Comparison of ENCODE assay signal across 20 cellular contexts in genomic region chr7:137757146-137757925, GRCh38.
DNase-seq lines count a peak whose midpoint lies in the region; ATAC-seq and TF ChIP-seq lines count a peak whose summit lies in the region.
"Had no signal": no experiment of that assay in that cellular context is flagged by ENCODE, and none has a peak within 500 bp of the region (broad histone marks: within the 10 kb centered on the region; RNA-seq: fewer than 3 reads in every experiment).

No MANE protein-coding gene starts in this region.

- in situ Hi-C loops in astrocyte of the spinal cord (cut with HindIII; ENCODE audit: low sequenced_read_pairs): no loop called here

- H3K4me1 ChIP-seq in mesenchymal stem cell (ENCODE audit: control insufficient read depth, insufficient read depth, low read depth, low read length): peaks cover 11% of the 10 kb centered on the region
- H3K4me1 ChIP-seq: prostate gland, vagina had no signal

- DNase-seq in AG20443 (ENCODE audit: low spot score) (peak; percentile 32), HS-5 (ENCODE audit: low read depth) (peak; percentile 11), astrocyte of the spinal cord (ENCODE audit: low read depth, low spot score) (peak; percentile 33), mesenchymal stem cell (no peak), DMS 273 treated with DMSO at 0.1 percent for 48 hours (lab: John Stamatoyannopoulos, UW) (no peak), NCI-H2227 (lab: John Stamatoyannopoulos, UW; ENCODE audit: unreplicated experiment) (no peak)
- DNase-seq: activated CD4-positive, alpha-beta T cell treated with anti-CD3 and anti-CD28 coated beads for 4 hours; activated CD8-positive, alpha-beta memory T cell treated with anti-CD3 and anti-CD28 coated beads, Interleukin-2, amount 50 U/mL, for 48 hours; central memory CD4-positive, alpha-beta T cell; DMS153; MG63; naive thymus-derived CD4-positive, alpha-beta T cell; NCI-H2107; NK-92 treated with Interleukin-12 subunit alpha and Interleukin-12 subunit beta, amount 100 ng/mL, for 24 hours; Right ventricle myocardium superior; stomach had no signal

- no peak overlapping the region for H2AK5ac ChIP-seq in mesenchymal stem cell (ENCODE audit: low read length, severe bottlenecking)

- H3K9me3 ChIP-seq in mesenchymal stem cell (ENCODE audit: control insufficient read depth, low read length): no peaks in the 10 kb centered on the region
- H3K9me3 ChIP-seq: MG63, prostate gland, stomach, vagina had no signal

- no peak overlapping the region for H2BK5ac ChIP-seq in mesenchymal stem cell (ENCODE audit: low read depth, low read length, poor library complexity, severe bottlenecking)

- no peak overlapping the region for H3K27ac ChIP-seq in mesenchymal stem cell (ENCODE audit: low read length, poor library complexity, severe bottlenecking)
- H3K27ac ChIP-seq: prostate gland, stomach, vagina had no signal

- H3K18ac ChIP-seq in mesenchymal stem cell (ENCODE audit: low read depth in 1 of 2, low read length in 2 of 2): no peak overlapping the region

- H4K91ac ChIP-seq in mesenchymal stem cell (ENCODE audit: low read length): no peak overlapping the region

- H2BK15ac ChIP-seq in mesenchymal stem cell (ENCODE audit: low read depth, poor library complexity, severe bottlenecking): no peak overlapping the region

- WGBS in mesenchymal stem cell: 87% methylated on average over 10 of the region's 10 CpGs

- H3K14ac ChIP-seq in mesenchymal stem cell (ENCODE audit: low read length in 2 of 2): no peak overlapping the region

- no peak overlapping the region for H3K4me2 ChIP-seq in mesenchymal stem cell (ENCODE audit: low read length, poor library complexity, severe bottlenecking)

- H3K79me1 ChIP-seq in mesenchymal stem cell (replicated peaks; ENCODE audit: low read length, poor library complexity, severe bottlenecking): no peaks in the 10 kb centered on the region

- H3K4me3 ChIP-seq in astrocyte of the spinal cord (ENCODE audit: low read depth, low read length): no peak overlapping the region
- no peak overlapping the region for H3K4me3 ChIP-seq in mesenchymal stem cell (ENCODE audit: insufficient read depth in 1 of 2, low read depth in 1 of 2, low read length in 2 of 2)
- H3K4me3 ChIP-seq: MG63, prostate gland, stomach, vagina had no signal

- no peak overlapping the region for H2BK120ac ChIP-seq in mesenchymal stem cell (ENCODE audit: low read depth, low read length)

- H3K27me3 ChIP-seq in mesenchymal stem cell (ENCODE audit: control insufficient read depth in 1 of 2, insufficient read depth in 1 of 2, low read length in 2 of 2): no peaks in the 10 kb centered on the region
- H3K27me3 ChIP-seq: MG63, vagina had no signal

- no peak overlapping the region for H4K8ac ChIP-seq in mesenchymal stem cell (ENCODE audit: low read length)

- H3K23ac ChIP-seq in mesenchymal stem cell (ENCODE audit: low read length in 2 of 2): no peak overlapping the region

- no peak overlapping the region for H3K4ac ChIP-seq in mesenchymal stem cell (ENCODE audit: low read depth in 1 of 2, low read length in 2 of 2)

- peak overlapping the region; percentile 70 for H3K9ac ChIP-seq in mesenchymal stem cell (ENCODE audit: low read length)

- ATAC-seq in HG03432 (IDR thresholded peaks at IDR 0.05; ENCODE audit: unreplicated experiment): no peak
- no peak for ATAC-seq in HG03159 (IDR thresholded peaks at IDR 0.05; ENCODE audit: unreplicated experiment)
- ATAC-seq: naive thymus-derived CD4-positive, alpha-beta T cell had no signal

- no peaks in the 10 kb centered on the region for H3K36me3 ChIP-seq in mesenchymal stem cell (ENCODE audit: control insufficient read depth in 1 of 2, insufficient read depth in 2 of 2, low read depth in 1 of 2, low read length in 2 of 2)
- H3K36me3 ChIP-seq: MG63, prostate gland, stomach, vagina had no signal

- H2AFZ ChIP-seq in mesenchymal stem cell (ENCODE audit: low read depth, low read length): no peak overlapping the region

- no peak for TF ChIP-seq CTCF in astrocyte of the spinal cord (IDR thresholded peaks at IDR 0.05; ENCODE audit: low read depth, low read length)

- H2BK12ac ChIP-seq in mesenchymal stem cell (ENCODE audit: low read length in 2 of 2): no peak overlapping the region

Comparison
In these comparisons a context has a peak if more than half of its experiments do, and no peak if none do; other contexts are left out.
1. DNase-seq: peak in AG20443 (single experiment), HS-5 (single experiment) and astrocyte of the spinal cord (single experiment); none in mesenchymal stem cell (single experiment), DMS 273 treated with DMSO at 0.1 percent for 48 hours (single experiment) and NCI-H2227 (single experiment).